ENCODE assay signal across 8 cellular contexts in the genomic region with DNA sequence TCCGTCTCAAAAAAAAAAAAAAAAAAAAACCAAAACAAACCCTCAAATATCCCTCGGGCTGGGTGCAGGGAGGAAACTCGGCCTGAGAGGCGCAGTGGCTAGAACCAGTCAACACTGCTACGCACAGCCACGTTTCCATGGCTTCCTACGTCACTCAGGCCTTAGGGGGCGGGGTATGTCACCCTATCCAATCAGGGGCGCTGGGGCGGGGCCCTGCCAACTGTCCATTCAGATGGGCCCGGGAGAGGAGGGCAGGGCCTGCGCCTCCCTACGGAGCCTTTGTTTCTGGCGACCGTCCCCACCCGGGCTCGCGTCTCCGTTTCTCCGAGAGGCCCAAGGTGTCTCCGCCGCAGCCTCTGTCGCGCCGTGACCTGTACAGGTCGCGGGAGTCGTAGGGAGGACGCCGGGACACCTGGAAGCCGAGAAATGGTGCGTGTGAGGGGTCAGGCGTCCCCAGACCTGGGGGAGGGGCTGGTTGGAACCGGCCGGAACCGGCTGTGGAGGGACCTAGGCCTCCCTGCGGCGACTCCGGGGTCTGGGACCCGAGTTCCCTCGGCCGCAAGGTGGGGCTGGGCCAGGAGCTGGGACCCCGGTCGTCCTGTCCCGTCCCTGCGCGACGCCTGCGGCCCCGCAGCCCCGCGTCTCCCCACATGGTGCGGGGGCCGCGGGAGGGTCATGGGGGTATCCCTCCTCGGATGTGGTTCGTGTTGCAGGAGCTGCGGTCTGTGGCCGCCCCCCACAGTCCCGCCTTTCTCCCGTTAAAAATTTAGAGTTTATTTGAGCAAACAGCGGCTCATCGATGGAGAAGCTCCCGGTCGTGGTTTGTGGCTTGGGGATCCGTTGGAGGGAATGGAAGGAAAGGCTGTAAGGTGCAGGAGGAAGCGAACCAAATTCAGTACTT.
DNase-seq lines count a peak whose midpoint lies in the region; ATAC-seq lines count a peak whose summit lies in the region.

ZNF627 (plus strand) TSS at position 282 of the 901 bp plus-strand sequence; CDS start at position 427, 145 bp downstream.

- peak; percentile 95 for ATAC-seq in GM19467 (IDR thresholded peaks at IDR 0.05; ENCODE audit: unreplicated experiment)
- ATAC-seq in effector memory CD8-positive, alpha-beta T cell (replicated peaks): peak; percentile 98
- ATAC-seq in memory B cell (ENCODE audit: low read depth): peak; percentile 98

- H3K4me3 Mint-ChIP-seq in effector memory CD8-positive, alpha-beta T cell: peak within 1 kb of the TSS; percentile 89 to 92
- peak within 1 kb of the TSS; percentile 91 for H3K4me3 Mint-ChIP-seq in memory B cell

- H3K27me3 Mint-ChIP-seq in effector memory CD8-positive, alpha-beta T cell: no peaks in the 10 kb centered on the region
- H3K27me3 Mint-ChIP-seq in memory B cell: no peaks in the 10 kb centered on the region

- no peaks in the 10 kb centered on the region for H3K9me3 Mint-ChIP-seq in effector memory CD8-positive, alpha-beta T cell
- no peaks in the 10 kb centered on the region for H3K9me3 Mint-ChIP-seq in memory B cell

- peaks cover 12% of the 10 kb centered on the region for H3K36me3 Mint-ChIP-seq in effector memory CD8-positive, alpha-beta T cell (ENCODE audit: insufficient read depth)
- peaks cover 3% of the 10 kb centered on the region for H3K36me3 Mint-ChIP-seq in memory B cell

- DNase-seq in COLO668 (lab: John Stamatoyannopoulos, UW; ENCODE audit: unreplicated experiment) (peak; percentile 98), HS-27A (ENCODE audit: low read depth) (peak; percentile 89), NK-92 (lab: John Stamatoyannopoulos, UW; ENCODE audit: unreplicated experiment) (peak; percentile 91), memory B cell (ENCODE audit: low spot score in 2 of 2) (peak; percentile 93 to 95)
- peak; percentile 94 to 98 for DNase-seq in activated CD8-positive, alpha-beta memory T cell treated with anti-CD3 and anti-CD28 coated beads for 4 hours (ENCODE audit: low read depth in 2 of 2)
- peak; percentile 97 to 98 (median 97) for DNase-seq in effector memory CD8-positive, alpha-beta T cell
- peak; percentile 95 for DNase-seq in stimulated activated CD8-positive, alpha-beta memory T cell treated with anti-CD3 and anti-CD28 coated beads, Interleukin-12 subunit alpha, Interleukin-12 subunit beta, amount 100 ng/mL, for 24 hours (ENCODE audit: extremely low read depth)

- peaks cover 17% of the 10 kb centered on the region in 2 donors for H3K4me1 Mint-ChIP-seq in effector memory CD8-positive, alpha-beta T cell (ENCODE audit: low read depth in 2 of 2)
- H3K4me1 Mint-ChIP-seq in memory B cell: peaks cover 14% of the 10 kb centered on the region

- peak within 1 kb of the TSS; percentile 91 to 94 for H3K27ac Mint-ChIP-seq in effector memory CD8-positive, alpha-beta T cell
- H3K27ac Mint-ChIP-seq in memory B cell: peak within 1 kb of the TSS; percentile 97

Comparison
In these comparisons a context has a peak if more than half of its experiments do, and no peak if none do; other contexts are left out.
1. Peak in every context shown above with its lines: DNase-seq and ATAC-seq.